In genomic region chr14:99273025-99273723, GRCh38 we compare ENCODE assay signal across 1 cellular context.
TF ChIP-seq lines count a peak whose summit lies in the region.

No MANE protein-coding gene starts in this region.

TF ChIP-seq in HepG2, 621 proteins besides CTCF, POLR2A, EP300 and RAD21 (continues in another document):
- no peak for TF ChIP-seq ZNF552 (CRISPR knock-in tag; IDR thresholded peaks at IDR 0.05; ENCODE audit: borderline replicate concordance)
- no peak for TF ChIP-seq ZSCAN29 (CRISPR knock-in tag; conservative IDR thresholded peaks at IDR 0.05)
- TF ChIP-seq NAIF1 (CRISPR knock-in tag; IDR thresholded peaks at IDR 0.05; ENCODE audit: borderline replicate concordance), result no peak
- TF ChIP-seq ZNF598 (CRISPR knock-in tag; IDR thresholded peaks at IDR 0.05; ENCODE audit: borderline replicate concordance), result no peak
- 0 out of 2 replicates have a peak, but pooled peaks have one; percentile 29 for TF ChIP-seq CSRNP1 (CRISPR knock-in tag; IDR thresholded peaks at IDR 0.05)
- TF ChIP-seq HNRNPL (IDR thresholded peaks at IDR 0.05; ENCODE audit: low read depth, low read length), result 0 out of 2 replicates have a peak, but pooled peaks have one; percentile 0
- TF ChIP-seq ATM (IDR thresholded peaks at IDR 0.05; ENCODE audit: borderline replicate concordance), result no peak
- no peak for TF ChIP-seq RBAK (CRISPR knock-in tag; IDR thresholded peaks at IDR 0.05)
- TF ChIP-seq BORCS8-MEF2B (CRISPR knock-in tag; IDR thresholded peaks at IDR 0.05), result no peak
- 0 out of 2 replicates have a peak, but pooled peaks have one; percentile 12 for TF ChIP-seq ZGPAT (CRISPR knock-in tag; IDR thresholded peaks at IDR 0.05)
- TF ChIP-seq SKI (IDR thresholded peaks at IDR 0.05; ENCODE audit: partially characterized antibody), result no peak
- no peak for TF ChIP-seq IRF2 (CRISPR knock-in tag; IDR thresholded peaks at IDR 0.05)
- TF ChIP-seq ZNF496 (CRISPR knock-in tag; IDR thresholded peaks at IDR 0.05; ENCODE audit: insufficient replicate concordance), result no peak
- 0 out of 2 replicates have a peak, but pooled peaks have one; percentile 24 for TF ChIP-seq ZNF710 (CRISPR knock-in tag; IDR thresholded peaks at IDR 0.05; ENCODE audit: borderline replicate concordance)
- no peak for TF ChIP-seq ZNF614 (CRISPR knock-in tag; IDR thresholded peaks at IDR 0.05; ENCODE audit: borderline replicate concordance)
- no peak for TF ChIP-seq ZNF546 (CRISPR knock-in tag; conservative IDR thresholded peaks at IDR 0.05)
- TF ChIP-seq PPARG (CRISPR knock-in tag; conservative IDR thresholded peaks at IDR 0.05), result no peak
- no peak for TF ChIP-seq ZNF225 (CRISPR knock-in tag; IDR thresholded peaks at IDR 0.05)
- TF ChIP-seq MTA1 (CRISPR knock-in tag; IDR thresholded peaks at IDR 0.05; ENCODE audit: borderline replicate concordance), result 0 out of 2 replicates have a peak, but pooled peaks have one; percentile 31
- TF ChIP-seq ZFP82 (CRISPR knock-in tag; IDR thresholded peaks at IDR 0.05; ENCODE audit: borderline replicate concordance), result no peak
- TF ChIP-seq ZNF777 (CRISPR knock-in tag; IDR thresholded peaks at IDR 0.05), result peak; percentile 29; the same call in 1 of the 2 replicates
- TF ChIP-seq ZNF615 (CRISPR knock-in tag; IDR thresholded peaks at IDR 0.05; ENCODE audit: borderline replicate concordance), result no peak
- TF ChIP-seq ZNF335 (CRISPR knock-in tag; IDR thresholded peaks at IDR 0.05), result no peak
- no peak for TF ChIP-seq RXRA (CRISPR knock-in tag; IDR thresholded peaks at IDR 0.05)
- no peak for TF ChIP-seq RFX3 (CRISPR knock-in tag; IDR thresholded peaks at IDR 0.05)
- TF ChIP-seq ARHGAP35 (CRISPR knock-in tag; IDR thresholded peaks at IDR 0.05; ENCODE audit: borderline replicate concordance), result no peak
- 0 out of 2 replicates have a peak, but pooled peaks have one; percentile 3 for TF ChIP-seq ZNF749 (CRISPR knock-in tag; IDR thresholded peaks at IDR 0.05; ENCODE audit: borderline replicate concordance)
- no peak for TF ChIP-seq HNF1A (IDR thresholded peaks at IDR 0.05; ENCODE audit: low read depth)
- no peak for TF ChIP-seq HNF1A (CRISPR knock-in tag; IDR thresholded peaks at IDR 0.05; ENCODE audit: borderline replicate concordance)
- TF ChIP-seq KDM5B (CRISPR knock-in tag; IDR thresholded peaks at IDR 0.05; ENCODE audit: borderline replicate concordance), result peak; percentile 26; the same call in 1 of the 2 replicates
- TF ChIP-seq AGO1 (IDR thresholded peaks at IDR 0.05; ENCODE audit: low read depth, low read length, poor library complexity, severe bottlenecking), result no peak
- no peak for TF ChIP-seq NRL (CRISPR knock-in tag; IDR thresholded peaks at IDR 0.05; ENCODE audit: borderline replicate concordance)
- TF ChIP-seq MNT (IDR thresholded peaks at IDR 0.05), result no peak
- no peak for TF ChIP-seq ERF (CRISPR knock-in tag; IDR thresholded peaks at IDR 0.05)
- TF ChIP-seq ZNF230 (CRISPR knock-in tag; IDR thresholded peaks at IDR 0.05), result no peak
- TF ChIP-seq KMT2B (CRISPR knock-in tag; IDR thresholded peaks at IDR 0.05), result no peak
- no peak for TF ChIP-seq YEATS4 (CRISPR knock-in tag; IDR thresholded peaks at IDR 0.05; ENCODE audit: borderline replicate concordance)
- TF ChIP-seq ZNF687 (CRISPR knock-in tag; IDR thresholded peaks at IDR 0.05), result peak; percentile 75
- no peak for TF ChIP-seq ZNF143 (CRISPR knock-in tag; IDR thresholded peaks at IDR 0.05)
- TF ChIP-seq ZFP1 (CRISPR knock-in tag; IDR thresholded peaks at IDR 0.05), result no peak
- TF ChIP-seq HOXA7 (CRISPR knock-in tag; IDR thresholded peaks at IDR 0.05), result no peak
- peak; percentile 33 for TF ChIP-seq HNRNPLL (IDR thresholded peaks at IDR 0.05; ENCODE audit: low read depth, low read length, poor library complexity, severe bottlenecking)
- no peak for TF ChIP-seq SMAD1 (CRISPR knock-in tag; IDR thresholded peaks at IDR 0.05; ENCODE audit: borderline replicate concordance, low read depth)
- no peak for TF ChIP-seq ZBTB7A (CRISPR knock-in tag; IDR thresholded peaks at IDR 0.05)
- no peak for TF ChIP-seq ZNF75D (CRISPR knock-in tag; IDR thresholded peaks at IDR 0.05; ENCODE audit: borderline replicate concordance)
- no peak for TF ChIP-seq BRD4 (CRISPR knock-in tag; IDR thresholded peaks at IDR 0.05)
- TF ChIP-seq RXRB (CRISPR knock-in tag; IDR thresholded peaks at IDR 0.05; ENCODE audit: borderline replicate concordance), result no peak
- TF ChIP-seq MED13 (CRISPR knock-in tag; IDR thresholded peaks at IDR 0.05), result no peak
- TF ChIP-seq ZMYM3 (CRISPR knock-in tag; IDR thresholded peaks at IDR 0.05), result 0 out of 2 replicates have a peak, but pooled peaks have one; percentile 23
- no peak for TF ChIP-seq NR0B2 (CRISPR knock-in tag; IDR thresholded peaks at IDR 0.05)
- TF ChIP-seq ZSCAN5A (CRISPR knock-in tag; IDR thresholded peaks at IDR 0.05; ENCODE audit: borderline replicate concordance), result 0 out of 2 replicates have a peak, but pooled peaks have one; percentile 24
